9 cellular contexts compared by ENCODE assay signal in genomic region chr17:46876353-46876887, GRCh38. TPM values are rescaled to one million over a fixed set of nuclear protein-coding genes. Genes with fewer than 3 reads are reported as not detected.
DNase-seq lines count a peak whose midpoint lies in the region; ATAC-seq and TF ChIP-seq lines count a peak whose summit lies in the region.
"Had no signal": no experiment of that assay in that cellular context is flagged by ENCODE, and none has a peak within 500 bp of the region (broad histone marks: within the 10 kb centered on the region; RNA-seq: fewer than 3 reads in every experiment).

No MANE protein-coding gene starts in this region.

- TF ChIP-seq CTCF in GM10266 (IDR thresholded peaks at IDR 0.05; ENCODE audit: control insufficient read depth, insufficient read depth, low read depth, missing control alignments) (peak; percentile 25), Loucy (conservative IDR thresholded peaks at IDR 0.05; ENCODE audit: low read length) (peak; percentile 43; the same call in 1 of the 2 replicates), WTC11 (IDR thresholded peaks at IDR 0.05) (peak; percentile 43; the same call in 1 of the 2 replicates), nephron (IDR thresholded peaks at IDR 0.05; ENCODE audit: unreplicated experiment in 3 of 3) (peak; percentile 16 to 27 (median 21)), esophagus muscularis mucosa (IDR thresholded peaks at IDR 0.05) (no peak)

- H3K9me3 ChIP-seq in Loucy (ENCODE audit: insufficient read depth, low read depth, low read length): no peaks in the 10 kb centered on the region
- no peaks in the 10 kb centered on the region for H3K9me3 ChIP-seq in esophagus muscularis mucosa
- no peaks in the 10 kb centered on the region for H3K9me3 ChIP-seq in MG63

- H3K4me1 ChIP-seq in Loucy (ENCODE audit: insufficient read depth, low read length, poor library complexity, severe bottlenecking) (peaks cover 18% of the 10 kb centered on the region), esophagus muscularis mucosa (peaks cover 0 to 18% (median 9%) of the 10 kb centered on the region in 4 donors)

- H3K27me3 Mint-ChIP-seq in WTC11 (ENCODE audit: low read depth): no peaks in the 10 kb centered on the region
- peaks cover 8% of the 10 kb centered on the region for H3K27me3 Mint-ChIP-seq in nephron (ENCODE audit: low read depth)

- no peak overlapping the region for H2AFZ ChIP-seq in Loucy (ENCODE audit: low read length)

- H3K27ac Mint-ChIP-seq in WTC11: no peak overlapping the region
- no peak overlapping the region for H3K27ac Mint-ChIP-seq in nephron

- H3K9me3 Mint-ChIP-seq in WTC11 (no peaks in the 10 kb centered on the region), nephron (no peaks in the 10 kb centered on the region)

- no peaks in the 10 kb centered on the region for H3F3A ChIP-seq in Loucy (ENCODE audit: low read depth)

- H3K4me3 Mint-ChIP-seq in WTC11 (no peak overlapping the region), nephron (no peak overlapping the region)

- H3K27me3 ChIP-seq in Loucy (ENCODE audit: insufficient read depth, low read length, poor library complexity, severe bottlenecking) (no peaks in the 10 kb centered on the region), esophagus muscularis mucosa (peaks cover 0 to 8% (median 0%) of the 10 kb centered on the region in 4 donors), MG63 (no peaks in the 10 kb centered on the region)

- TF ChIP-seq POLR2A in esophagus muscularis mucosa (IDR thresholded peaks at IDR 0.05; ENCODE audit: low read depth): no peak

- ATAC-seq in WTC11 (peak; percentile 93), HG02798 (IDR thresholded peaks at IDR 0.05; ENCODE audit: poor library complexity, unreplicated experiment) (no peak)

- H3K36me3 Mint-ChIP-seq in WTC11: no peaks in the 10 kb centered on the region
- no peaks in the 10 kb centered on the region for H3K36me3 Mint-ChIP-seq in nephron (ENCODE audit: low read depth)

- no peaks in the 10 kb centered on the region for H3K9me2 ChIP-seq in Loucy (replicated peaks; ENCODE audit: low read depth, low read length)

- no peak overlapping the region for H3K9ac ChIP-seq in Loucy (ENCODE audit: low read depth, low read length, poor library complexity, severe bottlenecking)

- H3K27ac ChIP-seq in esophagus muscularis mucosa (replicated peaks in 1 of 4): no peak overlapping the region

- DNase-seq in GM10266 (ENCODE audit: extremely low spot score) (no peak), WTC11 (ENCODE audit: low spot score) (peak; percentile 62), esophagus muscularis mucosa (ENCODE audit: extremely low spot score) (no peak), MG63 (no peak)
- no peak for DNase-seq in effector CD4-positive, alpha-beta T cell

- no peak overlapping the region for H3K4me2 ChIP-seq in Loucy (ENCODE audit: low read depth, low read length, poor library complexity, severe bottlenecking)

- WGBS in esophagus muscularis mucosa: 84% methylated on average over 3 of the region's 12 CpGs

- TF ChIP-seq EP300 in esophagus muscularis mucosa (IDR thresholded peaks at IDR 0.05): no peak

- CTCF ChIA-PET in WTC11 (lab: Charles Lee): interaction anchor here (0.6 to 2.7 kb wide), 31 partner anchors 9 to 235 kb away, joined by 3 to 16 read pairs (median 6); partner anchors contain the start of gene WNT9B

- no peak overlapping the region for H3K4me3 ChIP-seq in Loucy (ENCODE audit: low read length, poor library complexity, severe bottlenecking)
- H3K4me3 ChIP-seq in esophagus muscularis mucosa: no peak overlapping the region
- H3K4me3 ChIP-seq in MG63: no peak overlapping the region

- POLR2A ChIA-PET in WTC11 (lab: Charles Lee): no interaction called here

- intact Hi-C loops in esophagus muscularis mucosa (cut with DNase I): no loop called here

- no peaks in the 10 kb centered on the region for H4K20me1 ChIP-seq in Loucy (ENCODE audit: insufficient read depth, low read length, poor library complexity, severe bottlenecking)

- no peaks in the 10 kb centered on the region for H3K79me2 ChIP-seq in Loucy (ENCODE audit: insufficient read depth, low read length)

- H3K4me1 Mint-ChIP-seq in WTC11: no peaks in the 10 kb centered on the region
- H3K4me1 Mint-ChIP-seq in nephron: no peaks in the 10 kb centered on the region

- H3K36me3 ChIP-seq in Loucy (ENCODE audit: insufficient read depth, low read length) (no peaks in the 10 kb centered on the region), esophagus muscularis mucosa (no peaks in the 10 kb centered on the region), MG63 (no peaks in the 10 kb centered on the region)

TF ChIP-seq in WTC11, 78 proteins besides CTCF, POLR2A, EP300 and RAD21 (continues in another document):
- TF ChIP-seq FOXP1 (CRISPR knock-in tag; IDR thresholded peaks at IDR 0.05; ENCODE audit: borderline replicate concordance) (peak; percentile 42; the same call in 1 of the 2 replicates), ZNF263 (CRISPR knock-in tag; IDR thresholded peaks at IDR 0.05; ENCODE audit: low read depth) (peak; percentile 85; the same call in 1 of the 2 replicates), MXD4 (CRISPR knock-in tag; IDR thresholded peaks at IDR 0.05; ENCODE audit: borderline replicate concordance) (no peak), ZMAT4 (CRISPR knock-in tag; IDR thresholded peaks at IDR 0.05) (no peak), ARID4B (CRISPR knock-in tag; IDR thresholded peaks at IDR 0.05; ENCODE audit: borderline replicate concordance) (no peak), NFATC4 (CRISPR knock-in tag; IDR thresholded peaks at IDR 0.05) (no peak), ATF3 (CRISPR knock-in tag; conservative IDR thresholded peaks at IDR 0.05) (no peak), JUN (CRISPR knock-in tag; IDR thresholded peaks at IDR 0.05) (no peak), ESRRA (CRISPR knock-in tag; IDR thresholded peaks at IDR 0.05; ENCODE audit: borderline replicate concordance) (no peak), NFYB (CRISPR knock-in tag; conservative IDR thresholded peaks at IDR 0.05; ENCODE audit: low read depth) (no peak), CREM (CRISPR knock-in tag; IDR thresholded peaks at IDR 0.05) (no peak), ZBTB43 (CRISPR knock-in tag; IDR thresholded peaks at IDR 0.05) (no peak), ZNF138 (CRISPR knock-in tag; conservative IDR thresholded peaks at IDR 0.05) (no peak), ZNF423 (CRISPR knock-in tag; IDR thresholded peaks at IDR 0.05) (peak; percentile 71)

RNA-seq across cellular contexts. Expression of gene WNT9B, which starts 25.0 kb away (rescaled TPM):
- 0.41 to 0.87 TPM (median 0.44 TPM) in 3 replicates for total RNA-seq in WTC11 (2021)
- total RNA-seq in esophagus muscularis mucosa: under 1 TPM in 3 of 4 donors, not detected in 1; 0.42 to 0.66 (median 0.65) TPM
- not detected in 2 replicates for total RNA-seq in MG63 (2014; rRNA removed; shearing (Covaris generic); ENCODE audit: low replicate concordance)
- total RNA-seq: lung microvascular endothelial cell had no signal

RNA-seq across cellular contexts. Expression of gene GOSR2, which starts 46.5 kb away (rescaled TPM):
- total RNA-seq in WTC11 (2021) (37.6 to 45.8 TPM (median 40.1 TPM) in 3 replicates), esophagus muscularis mucosa (10 to 100 TPM; 37.7 to 44.9 (median 43.8) TPM)
- total RNA-seq in MG63 (2014; rRNA removed; shearing (Covaris generic); ENCODE audit: low replicate concordance): 27.1 and 32.2 TPM in 2 replicates

RNA-seq across cellular contexts. Expression of gene WNT3, which starts 57.9 kb away (rescaled TPM):
- 6.5 to 14.1 TPM (median 6.7 TPM) in 3 replicates for total RNA-seq in WTC11 (2021)
- 1 to 10 TPM in 2 of 4 donors, under 1 TPM in 2; under 0.01 to 1.3 (median 1.1) TPM for total RNA-seq in esophagus muscularis mucosa
- 5.6 and 8.5 TPM in 2 replicates for total RNA-seq in MG63 (2014; rRNA removed; shearing (Covaris generic); ENCODE audit: low replicate concordance)

Comparison
In these comparisons a context has a peak if more than half of its experiments do, and no peak if none do; other contexts are left out.
1. CTCF ChIP-seq: peak in GM10266 (single experiment), Loucy (single experiment), WTC11 (single experiment) and nephron (3 of 3); none in esophagus muscularis mucosa (0 of 3).